8 cellular contexts compared by ENCODE assay signal in the genomic region with DNA sequence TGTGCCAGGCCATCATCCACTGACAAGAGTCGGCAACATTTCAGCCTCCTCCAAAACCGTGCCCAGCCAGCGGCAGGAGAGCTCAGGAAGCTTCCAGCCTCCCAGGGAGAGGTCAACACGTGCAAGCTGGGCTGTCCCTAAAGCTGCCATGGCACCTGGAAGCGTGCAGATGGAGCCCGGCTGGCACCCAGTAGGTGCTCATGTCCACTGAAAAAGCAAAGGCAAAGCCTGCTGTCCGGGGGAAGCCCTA. TPM values are rescaled to one million over a fixed set of nuclear protein-coding genes. Genes with fewer than 3 reads are reported as not detected.
DNase-seq lines count a peak whose midpoint lies in the region; ATAC-seq and TF ChIP-seq lines count a peak whose summit lies in the region.

No MANE protein-coding gene starts in this region.

- peak overlapping the region; percentile 67 for H3K4me3 Mint-ChIP-seq in natural killer cell

- DNase-seq in BE2C (no peak), NB4 (ENCODE audit: low read depth) (no peak), natural killer cell (no peak), GM19240 (ENCODE audit: insufficient read length, low spot score) (no peak)
- no peak for DNase-seq in activated CD8-positive, alpha-beta memory T cell treated with anti-CD3 and anti-CD28 coated beads for 24 hours

- no peak for TF ChIP-seq CTCF in BE2C (IDR thresholded peaks at IDR 0.05; ENCODE audit: low read depth, low read length)
- no peak for TF ChIP-seq CTCF in NB4 (IDR thresholded peaks at IDR 0.05; ENCODE audit: low read depth, low read length)
- no peak for TF ChIP-seq CTCF in natural killer cell (IDR thresholded peaks at IDR 0.05)

- ATAC-seq in natural killer cell = no peak
- ATAC-seq in GM18858 (IDR thresholded peaks at IDR 0.05; ENCODE audit: unreplicated experiment) = no peak
- ATAC-seq in HG03342 (IDR thresholded peaks at IDR 0.05; ENCODE audit: unreplicated experiment) = no peak

- WGBS in ectodermal cell, 2 experiments = 61 to 62% methylated on average over 7 of the region's 7 CpGs

- H3K27ac Mint-ChIP-seq in natural killer cell = no peak overlapping the region

- H3K9me3 ChIP-seq in BE2C (no peaks in the 10 kb centered on the region), ectodermal cell (ENCODE audit: control insufficient read depth, low read length) (no peaks in the 10 kb centered on the region)

- peaks cover 0 to 6% of the 10 kb centered on the region in 2 donors for H3K27me3 Mint-ChIP-seq in natural killer cell (ENCODE audit: low read depth in 2 of 2)

- TF ChIP-seq POLR2A in NB4 (IDR thresholded peaks at IDR 0.05; ENCODE audit: extremely low read depth, insufficient read length) = no peak

- H3K36me3 ChIP-seq in BE2C = peaks cover 10% of the 10 kb centered on the region
- H3K36me3 ChIP-seq in ectodermal cell (ENCODE audit: control insufficient read depth, insufficient read depth, low read length) = peaks cover 6% of the 10 kb centered on the region

- H3K27ac ChIP-seq in ectodermal cell (ENCODE audit: insufficient read depth, low read depth, low read length, poor library complexity, severe bottlenecking) = no peak overlapping the region

- no peaks in the 10 kb centered on the region for H3K36me3 Mint-ChIP-seq in natural killer cell

- H3K4me1 Mint-ChIP-seq in natural killer cell = peaks cover 0 to 22% of the 10 kb centered on the region in 2 donors

- H3K4me3 ChIP-seq in BE2C (ENCODE audit: low read depth, low read length) (peak overlapping the region; percentile 90), NB4 (ENCODE audit: low read depth, low read length) (peak overlapping the region; percentile 11), ectodermal cell (ENCODE audit: insufficient read depth, low read depth, low read length) (peak overlapping the region; percentile 81)

- H3K4me1 ChIP-seq in BE2C (no peaks in the 10 kb centered on the region; the same call in 1 of the 2 replicates), ectodermal cell (ENCODE audit: control insufficient read depth, insufficient read depth, low read length) (peaks cover 18% of the 10 kb centered on the region)

- no peaks in the 10 kb centered on the region for H3K9me3 Mint-ChIP-seq in natural killer cell

- intact Hi-C loops in natural killer cell (cut with micrococcal nuclease) = no loop called here

- no peaks in the 10 kb centered on the region for H3K27me3 ChIP-seq in BE2C
- peaks cover 14% of the 10 kb centered on the region for H3K27me3 ChIP-seq in ectodermal cell (ENCODE audit: control insufficient read depth, insufficient read depth, low read length, poor library complexity, severe bottlenecking)

RNA-seq across cellular contexts. Expression of a gene that starts 14.4 kb away (rescaled TPM):
- not detected for polyA plus RNA-seq in BE2C (2012; ENCODE audit: insufficient read depth, insufficient read length, low read depth)
- polyA plus RNA-seq in ectodermal cell (2013, experiment 1 of 4) = 2.5 TPM
- polyA plus RNA-seq in ectodermal cell (2013, experiment 2 of 4) = 3.2 TPM
- polyA plus RNA-seq in ectodermal cell (2013, experiment 3 of 4) = 2.7 TPM
- polyA plus RNA-seq in ectodermal cell (2013, experiment 4 of 4) = 2.8 TPM
- total RNA-seq in natural killer cell = 1 to 10 TPM in 1 of 3 donors, not detected in 2; 1.4 TPM

Comparison
In these comparisons a context has a peak if more than half of its experiments do, and no peak if none do; other contexts are left out.
1. H3K4me3 ChIP-seq: peak in every context shown above with its lines; median percentile 90 in BE2C; 81 in ectodermal cell; 11 in NB4.